Comparison of ENCODE assay signal across 22 cellular contexts in the genomic region with DNA sequence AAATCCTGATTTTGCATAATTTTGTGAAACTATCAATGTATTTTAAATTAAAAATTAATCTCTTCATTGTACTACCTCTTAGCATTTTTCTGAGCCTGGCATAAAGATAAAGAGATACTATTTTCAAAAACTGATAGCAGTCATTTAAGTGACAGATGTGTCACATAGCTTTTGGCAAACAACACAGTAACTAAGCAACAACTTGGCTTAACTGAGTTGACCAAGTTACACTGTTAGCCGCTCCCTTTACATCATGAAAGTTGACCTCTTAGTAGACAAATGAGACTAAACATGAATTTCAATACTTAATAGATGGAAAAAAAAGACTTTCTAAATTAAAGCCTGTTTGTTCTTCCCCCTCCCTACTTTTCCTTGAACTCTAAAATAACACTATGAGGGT.
"Had no signal": no experiment of that assay in that cellular context is flagged by ENCODE, and none has a peak within 500 bp of the region (broad histone marks: within the 10 kb centered on the region; RNA-seq: fewer than 3 reads in every experiment).

No MANE protein-coding gene starts in this region.

- DNase-seq: KBM-7; MV-4-11; NCI-H1048; NCI-H1105; NCI-H1417; NCI-H1436 treated with DMSO at 0.1 percent for 48 hours; NCI-H1694; NCI-H187 treated with DMSO at 0.1 percent for 48 hours; NCI-H2029 treated with DMSO at 0.1 percent for 48 hours; NCI-H2171 treated with DMSO at 0.1 percent for 48 hours; NCI-H345; NCI-H446 treated with DMSO at 0.1 percent for 48 hours; NCI-H510A treated with DMSO at 0.1 percent for 48 hours; NCI-H526; NCI-H774; NK-92 treated with Interleukin-12 subunit alpha and Interleukin-12 subunit beta, amount 100 ng/mL, for 24 hours; PC-3; SHP77; SK-N-SH; SW 1271; T-cell had no signal

- ATAC-seq: Panc1, PC-3, T-cell had no signal
